ENCODE assay signal across 22 cellular contexts in genomic region chr2:122029456-122029855, GRCh38.
"Had no signal": no experiment of that assay in that cellular context is flagged by ENCODE, and none has a peak within 500 bp of the region (broad histone marks: within the 10 kb centered on the region; RNA-seq: fewer than 3 reads in every experiment).

No MANE protein-coding gene starts in this region.

- H3K9me3 Mint-ChIP-seq: natural killer cell; stimulated activated effector memory CD8-positive, alpha-beta T cell treated with anti-CD3 and anti-CD28 coated beads, Interleukin-12 subunit alpha, Interleukin-12 subunit beta, amount 100 ng/mL, for 72 hours had no signal

- H3K27ac Mint-ChIP-seq: memory B cell; natural killer cell; stimulated activated effector memory CD8-positive, alpha-beta T cell treated with anti-CD3 and anti-CD28 coated beads, Interleukin-12 subunit alpha, Interleukin-12 subunit beta, amount 100 ng/mL, for 72 hours had no signal

- H3K27me3 ChIP-seq: dorsolateral prefrontal cortex, gastrocnemius medialis, sigmoid colon, stomach, thyroid gland had no signal

- DNase-seq: cortex of kidney; dorsolateral prefrontal cortex; effector CD4-positive, alpha-beta T cell; foreskin fibroblast; gastrocnemius medialis; natural killer cell; right cardiac atrium; sigmoid colon; stimulated activated CD4-positive, alpha-beta T cell treated with anti-CD3 and anti-CD28 coated beads, Interleukin-2, amount 100 ng/mL, for 24 hours; stimulated activated CD4-positive, alpha-beta T cell treated with anti-CD3 and anti-CD28 coated beads, Interleukin-4, amount 100 ng/mL, for 24 hours; stimulated activated naive CD4-positive, alpha-beta T cell treated with Interleukin-2 at 50 U/mL for 16 hours; stomach; thyroid gland; trophoblast cell had no signal

- H3K4me1 Mint-ChIP-seq: memory B cell; stimulated activated effector memory CD8-positive, alpha-beta T cell treated with anti-CD3 and anti-CD28 coated beads, Interleukin-12 subunit alpha, Interleukin-12 subunit beta, amount 100 ng/mL, for 72 hours had no signal

- H3K36me3 ChIP-seq: gastrocnemius medialis, neutrophil, prostate gland, sigmoid colon, stomach, thyroid gland had no signal

- H3K4me1 ChIP-seq: gastrocnemius medialis, prostate gland, sigmoid colon, stomach, thyroid gland had no signal

- H2AFZ ChIP-seq: parathyroid adenoma had no signal

- H3K4me3 Mint-ChIP-seq: memory B cell; natural killer cell; stimulated activated effector memory CD8-positive, alpha-beta T cell treated with anti-CD3 and anti-CD28 coated beads, Interleukin-12 subunit alpha, Interleukin-12 subunit beta, amount 100 ng/mL, for 72 hours had no signal

- H3K9ac ChIP-seq: parathyroid adenoma had no signal

- H3K36me3 Mint-ChIP-seq: memory B cell; natural killer cell; stimulated activated effector memory CD8-positive, alpha-beta T cell treated with anti-CD3 and anti-CD28 coated beads, Interleukin-12 subunit alpha, Interleukin-12 subunit beta, amount 100 ng/mL, for 72 hours had no signal

- H3K4me3 ChIP-seq: dorsolateral prefrontal cortex, gastrocnemius medialis, lung, prostate gland, sigmoid colon, stomach, thyroid gland had no signal

- ATAC-seq: esophagus mucosa; gastrocnemius medialis; natural killer cell; stimulated activated effector memory CD8-positive, alpha-beta T cell treated with anti-CD3 and anti-CD28 coated beads, Interleukin-12 subunit alpha, Interleukin-12 subunit beta, amount 100 ng/mL, for 72 hours had no signal

- H3K9me3 ChIP-seq: gastrocnemius medialis, neutrophil, prostate gland, sigmoid colon, stomach, thyroid gland had no signal

- H3K27ac ChIP-seq: dorsolateral prefrontal cortex, epithelial cell of prostate, gastrocnemius medialis, neutrophil, parathyroid adenoma, prostate gland, sigmoid colon, stomach, thyroid gland had no signal
